Comparison of ENCODE assay signal across 8 cellular contexts in the genomic region with DNA sequence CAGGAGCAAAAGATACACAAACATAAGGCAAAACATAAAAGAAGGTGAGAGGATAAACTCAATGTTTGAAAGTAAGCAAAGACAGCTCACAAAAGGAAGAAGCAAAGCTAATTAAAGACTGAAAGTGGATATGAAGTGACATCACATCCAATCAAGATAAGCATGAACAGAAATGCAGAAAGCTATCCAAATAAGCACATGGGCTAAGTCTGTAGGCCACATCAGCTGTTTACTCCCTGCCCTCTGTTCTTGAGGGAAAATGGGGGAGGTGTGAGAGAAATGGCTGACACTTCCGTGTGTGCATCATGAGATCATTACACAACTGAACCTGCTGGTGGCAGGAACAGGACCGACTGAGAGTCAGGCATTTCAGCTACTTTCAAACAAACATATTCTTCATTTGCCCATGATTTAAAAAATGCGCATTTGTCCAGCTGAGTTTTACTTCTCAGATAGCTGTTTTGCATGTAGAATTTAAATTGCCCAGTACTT. TPM values are rescaled to one million over a fixed set of nuclear protein-coding genes. Genes with fewer than 3 reads are reported as not detected.
DNase-seq lines count a peak whose midpoint lies in the region; ATAC-seq, FAIRE-seq and TF ChIP-seq lines count a peak whose summit lies in the region.

No MANE protein-coding gene starts in this region.

- H3K9ac ChIP-seq in H1 (replicated peaks in 1 of 4; ENCODE audit: extremely low read depth in 1 of 4, low read depth in 3 of 4, low read length in 3 of 4) = no peak overlapping the region

- no peak overlapping the region for H4K5ac ChIP-seq in H1 (ENCODE audit: insufficient read length, low read depth, low read length)

- H2BK15ac ChIP-seq in H1 (ENCODE audit: low read length) = no peak overlapping the region

- H3K18ac ChIP-seq in H1 (ENCODE audit: extremely low read depth, low read length) = no peak overlapping the region

- H3K9me3 Mint-ChIP-seq in nephron progenitor cell = peaks cover 7% of the 10 kb centered on the region

- H3K27me3 ChIP-seq in H1 (replicated peaks in 1 of 4; ENCODE audit: control insufficient read depth in 3 of 4, extremely low read depth in 1 of 4, insufficient read depth in 3 of 4, low read length in 3 of 4) = no peaks in the 10 kb centered on the region; a peak in 3 of 7 replicates

- no peak for TF ChIP-seq POLR2A in H1 (IDR thresholded peaks at IDR 0.05; ENCODE audit: control extremely low read depth in 1 of 2, low read depth in 2 of 2, low read length in 2 of 2)

- H2BK120ac ChIP-seq in H1 (replicated peaks; ENCODE audit: low read depth, low read length) = no peak overlapping the region

- TF ChIP-seq EP300 in H1 (IDR thresholded peaks at IDR 0.05; ENCODE audit: borderline replicate concordance in 1 of 2, low read depth in 2 of 2, low read length in 2 of 2) = no peak

- H3K27ac ChIP-seq in H1 (ENCODE audit: low read depth, low read length) = no peak overlapping the region

- H2BK5ac ChIP-seq in H1 (ENCODE audit: low read depth, low read length) = no peak overlapping the region

- H3K14ac ChIP-seq in H1 (ENCODE audit: insufficient read length) = no peak overlapping the region

- peak; percentile 21 to 64 for ATAC-seq in activated CD4-positive, CD25-positive, alpha-beta regulatory T cell treated with anti-CD3 and anti-CD28 coated beads, Interleukin-2, amount 50 U/mL, for 24 hours
- no peak for ATAC-seq in HG03045 (IDR thresholded peaks at IDR 0.05; ENCODE audit: unreplicated experiment)
- ATAC-seq in HG03460 (IDR thresholded peaks at IDR 0.05; ENCODE audit: unreplicated experiment) = no peak

- H3K79me1 ChIP-seq in H1 (ENCODE audit: low read depth, low read length) = no peaks in the 10 kb centered on the region

- no peak overlapping the region for H3K56ac ChIP-seq in H1 (replicated peaks; ENCODE audit: insufficient read length, low read depth, low read length)

- POLR2A ChIA-PET in H1 (lab: Charles Lee; ENCODE audit: partially characterized antibody) = no interaction called here

- 83% methylated on average over 3 of the region's 3 CpGs; no CpG with 5 or more reads in 1 of the 2 experiments for WGBS in H1 (ENCODE audit: extremely low coverage in 1 of 2, insufficient coverage in 1 of 2, insufficient read length in 1 of 2, insufficient replicate concordance in 2 of 2, low coverage in 1 of 2, low lambda C conversion rate in 2 of 2, missing lambda C conversion rate in 1 of 2), 2 experiments

- no peak overlapping the region for H2BK12ac ChIP-seq in H1 (ENCODE audit: low read depth, low read length)

- peak overlapping the region; percentile 25 for H3K4me3 Mint-ChIP-seq in nephron progenitor cell

- H2AFZ ChIP-seq in H1 (ENCODE audit: low read length) = no peak overlapping the region

- no peak overlapping the region for H4K8ac ChIP-seq in H1 (ENCODE audit: extremely low read depth, insufficient read depth, low read length)

- no peaks in the 10 kb centered on the region for H3K23me2 ChIP-seq in H1 (ENCODE audit: low read depth, low read length)

- CTCF ChIA-PET in H1 (lab: Charles Lee; ENCODE audit: partially characterized antibody) = interaction anchor here (0.6 to 1.4 kb wide), 7 partner anchors 9 to 60 kb away, joined by 3 to 6 read pairs (median 4); no protein-coding TSS in a partner anchor

- no peak overlapping the region for H3K4me3 ChIP-seq in H1 (ENCODE audit: extremely low read depth in 1 of 4, insufficient read depth in 2 of 4, low read depth in 3 of 4, low read length in 4 of 4)

- H3K4me1 ChIP-seq in H1 (replicated peaks in 1 of 4; ENCODE audit: control insufficient read depth in 3 of 4, insufficient read depth in 4 of 4, low read length in 3 of 4) = peaks cover 0 to 2% (median 0%) of the 10 kb centered on the region in 4 experiments; a peak in 1 of 7 replicates

- no peaks in the 10 kb centered on the region for H3K36me3 ChIP-seq in H1 (ENCODE audit: control insufficient read depth in 2 of 4, insufficient read depth in 4 of 4, low read length in 3 of 4)

- no peaks in the 10 kb centered on the region for H4K20me1 ChIP-seq in H1 (replicated peaks in 1 of 2; ENCODE audit: control insufficient read depth in 1 of 2, insufficient read depth in 2 of 2, low read length in 2 of 2)

- no peak for TF ChIP-seq RAD21 in H1 (IDR thresholded peaks at IDR 0.05 in 1 of 2, conservative IDR thresholded peaks at IDR 0.05 in 1 of 2; ENCODE audit: low read depth in 2 of 2, low read length in 2 of 2)

- peaks cover 5% of the 10 kb centered on the region for H3K27me3 Mint-ChIP-seq in nephron progenitor cell (ENCODE audit: low read depth, poor library complexity)

- H3K23ac ChIP-seq in H1 (ENCODE audit: insufficient read length) = no peak overlapping the region

- no peak for FAIRE-seq in H1 (lab: Jason Lieb, UNC)

- peaks cover 56% of the 10 kb centered on the region for H3K4me1 Mint-ChIP-seq in nephron progenitor cell

- no peak overlapping the region for H3K4ac ChIP-seq in H1 (replicated peaks; ENCODE audit: insufficient read length, low read depth, low read length)

- no peaks in the 10 kb centered on the region for H3K9me3 ChIP-seq in H1 (ENCODE audit: insufficient read depth in 2 of 2, low read depth in 1 of 2, low read length in 1 of 2)

- no peak overlapping the region for H2AK5ac ChIP-seq in H1 (ENCODE audit: low read depth, low read length)

- H2BK20ac ChIP-seq in H1 (ENCODE audit: low read length) = no peak overlapping the region

- H3K36me3 Mint-ChIP-seq in nephron progenitor cell (ENCODE audit: low read depth) = no peaks in the 10 kb centered on the region

- H4K91ac ChIP-seq in H1 (replicated peaks; ENCODE audit: insufficient read length, low read length) = no peak overlapping the region

- TF ChIP-seq CTCF in H1 (IDR thresholded peaks at IDR 0.05; ENCODE audit: control extremely low read depth in 1 of 3, insufficient read depth in 1 of 3, low read depth in 1 of 3, low read length in 3 of 3) (peak in 1 of 3 experiments; percentile 26; a peak in 1 of 4 replicates), nephron progenitor cell (IDR thresholded peaks at IDR 0.05) (no peak)

- DNase-seq in activated CD4-positive, CD25-positive, alpha-beta regulatory T cell treated with anti-CD3 and anti-CD28 coated beads, Interleukin-2, amount 50 U/mL, for 72 hours = no peak
- DNase-seq in NCI-H526 treated with DMSO at 0.1 percent for 48 hours (lab: John Stamatoyannopoulos, UW) = peak; percentile 96
- DNase-seq in H1 (ENCODE audit: low read depth in 1 of 2, low spot score in 2 of 2) = no peak
- no peak for DNase-seq in nephron progenitor cell
- DNase-seq in SW 1271 (lab: John Stamatoyannopoulos, UW) = no peak

- H3K4me2 ChIP-seq in H1 (ENCODE audit: insufficient read depth in 1 of 2, low read depth in 2 of 2, low read length in 2 of 2) = no peak overlapping the region

- H3K27ac Mint-ChIP-seq in nephron progenitor cell = peak overlapping the region; percentile 46

- H3K79me2 ChIP-seq in H1 (ENCODE audit: control insufficient read depth in 1 of 2, insufficient read depth in 2 of 2, low read length in 2 of 2) = no peaks in the 10 kb centered on the region

TF ChIP-seq in H1, 55 proteins besides CTCF, POLR2A, EP300 and RAD21:
- TF ChIP-seq, protein P1, sequence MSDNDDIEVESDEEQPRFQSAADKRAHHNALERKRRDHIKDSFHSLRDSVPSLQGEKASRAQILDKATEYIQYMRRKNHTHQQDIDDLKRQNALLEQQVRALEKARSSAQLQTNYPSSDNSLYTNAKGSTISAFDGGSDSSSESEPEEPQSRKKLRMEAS (IDR thresholded peaks at IDR 0.05) = peak; percentile 49; the same call in 1 of the 2 replicates
- TF ChIP-seq YY1 (IDR thresholded peaks at IDR 0.05; ENCODE audit: low read depth, low read length) (0 out of 2 replicates have a peak, but pooled peaks have one; percentile 62), SP2 (IDR thresholded peaks at IDR 0.05; ENCODE audit: low read length) (no peak)
- TF ChIP-seq, protein P2, sequence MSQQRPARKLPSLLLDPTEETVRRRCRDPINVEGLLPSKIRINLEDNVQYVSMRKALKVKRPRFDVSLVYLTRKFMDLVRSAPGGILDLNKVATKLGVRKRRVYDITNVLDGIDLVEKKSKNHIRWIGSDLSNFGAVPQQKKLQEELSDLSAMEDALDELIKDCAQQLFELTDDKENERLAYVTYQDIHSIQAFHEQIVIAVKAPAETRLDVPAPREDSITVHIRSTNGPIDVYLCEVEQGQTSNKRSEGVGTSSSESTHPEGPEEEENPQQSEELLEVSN (IDR thresholded peaks at IDR 0.05) = peak; percentile 34; the same call in 1 of the 2 replicates

RNA-seq across cellular contexts. Expression of a gene that starts 27.3 kb away (rescaled TPM):
- 18.8 and 19.1 TPM in 2 replicates for total RNA-seq in H1 (2021; fragmentation: NEBNext Ultra II Directional; extraction: Animal tissue kit (Norgen Biotek cat#: 25700))
- polyA plus RNA-seq in H1 (2011; rRNA removed) = 5.2 and 5.5 TPM in 2 replicates
- 4.7 TPM for polyA plus RNA-seq in H1 (2011; cell fraction: cytosol; rRNA removed)
- polyA plus RNA-seq in H1 (2011; cell fraction: nucleus; rRNA removed) = 4.1 TPM
- 3.9 to 11.4 TPM (median 8.4 TPM) in 4 replicates for polyA plus RNA-seq in H1 (2012, experiment 1 of 2)
- 0.50 TPM for polyA plus RNA-seq in H1 (2012, experiment 2 of 2)
- polyA plus RNA-seq in H1 (2013, experiment 1 of 2) = 13.0 TPM
- polyA plus RNA-seq in H1 (2013, experiment 2 of 2) = 13.1 TPM
- polyA minus RNA-seq in H1 (2011; rRNA and poly(A)+ RNA removed) = 18.3 and 21.1 TPM in 2 replicates
- 10.4 TPM for polyA minus RNA-seq in H1 (2011; cell fraction: cytosol; rRNA and poly(A)+ RNA removed)
- polyA minus RNA-seq in H1 (2011; cell fraction: nucleus; rRNA and poly(A)+ RNA removed) = 29.8 TPM

Comparison
In these comparisons a context has a peak if more than half of its experiments do, and no peak if none do; other contexts are left out.
1. ATAC-seq: peak in activated CD4-positive, CD25-positive, alpha-beta regulatory T cell treated with anti-CD3 and anti-CD28 coated beads, Interleukin-2, amount 50 U/mL, for 24 hours (2 of 2); none in HG03045 (single experiment) and HG03460 (single experiment).